Comparison of ENCODE assay signal across 8 cellular contexts in the genomic region with DNA sequence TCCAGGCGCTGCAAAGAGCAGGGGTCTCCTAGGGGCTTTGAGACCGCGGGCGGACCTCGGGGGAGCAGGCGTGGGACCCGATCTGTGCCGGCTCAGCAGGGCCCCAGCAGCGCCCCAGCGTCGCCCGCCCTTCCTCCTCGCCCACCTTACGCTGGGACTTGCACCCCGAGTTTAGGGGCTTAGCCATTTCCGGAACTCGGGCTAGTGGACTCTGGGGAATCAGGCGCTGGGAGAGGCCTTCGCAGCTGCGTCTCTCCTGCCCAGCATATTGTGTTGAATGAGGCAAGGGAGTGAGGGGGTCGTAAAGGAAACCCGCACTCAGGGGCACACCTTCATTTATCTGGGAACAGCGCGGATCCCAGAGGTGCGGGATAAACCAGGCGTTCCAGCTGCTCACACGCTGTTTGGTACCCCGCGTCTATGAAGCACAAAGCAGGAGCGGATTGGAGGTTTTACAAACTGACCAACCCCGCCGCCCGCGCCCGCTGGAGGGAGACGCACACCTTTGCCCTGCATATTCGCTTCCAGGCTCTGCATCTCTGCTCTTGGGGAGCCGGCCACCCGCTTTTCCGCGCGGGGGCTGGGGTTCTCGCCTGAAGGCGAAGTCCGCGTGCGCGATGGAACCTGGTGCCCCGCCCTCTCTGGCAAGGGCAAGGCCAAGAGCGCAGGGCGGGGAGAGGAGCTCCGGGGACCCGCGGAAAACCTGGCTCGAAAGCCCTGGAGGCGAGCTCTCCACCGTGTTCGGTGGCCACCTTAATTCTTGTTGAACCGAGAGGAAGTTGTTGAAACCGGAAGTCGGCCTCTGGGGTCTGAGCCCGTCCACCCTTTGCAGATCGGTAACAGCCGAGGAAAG. TPM values are rescaled to one million over a fixed set of nuclear protein-coding genes. Genes with fewer than 3 reads are reported as not detected.
DNase-seq lines count a peak whose midpoint lies in the region; ATAC-seq and TF ChIP-seq lines count a peak whose summit lies in the region.

No MANE protein-coding gene starts in this region.

- H3K4me1 Mint-ChIP-seq in HFFc6 (ENCODE audit: low read depth) (no peaks in the 10 kb centered on the region), endothelial cell (ENCODE audit: unreplicated experiment) (peaks cover 22% of the 10 kb centered on the region)

- H3K9ac ChIP-seq in PC-3 (ENCODE audit: low read length) (no peak overlapping the region), skeletal muscle satellite cell (ENCODE audit: low read depth, low read length) (no peak overlapping the region)

- H3K9me2 ChIP-seq in PC-3 (replicated peaks; ENCODE audit: low read length), result no peaks in the 10 kb centered on the region

- peaks cover 81% of the 10 kb centered on the region for H3K27me3 Mint-ChIP-seq in HFFc6 (ENCODE audit: insufficient read depth)
- peaks cover 53% of the 10 kb centered on the region for H3K27me3 Mint-ChIP-seq in endothelial cell (ENCODE audit: unreplicated experiment)

- peak; percentile 29 for ATAC-seq in PC-3
- ATAC-seq in left ventricle myocardium superior, result peak; percentile 48
- ATAC-seq in HG02852 (IDR thresholded peaks at IDR 0.05; ENCODE audit: unreplicated experiment), result no peak
- ATAC-seq in HG03457 (IDR thresholded peaks at IDR 0.05; ENCODE audit: unreplicated experiment), result no peak

- peak overlapping the region; percentile 50 for H3K4me3 ChIP-seq in PC-3 (ENCODE audit: low read length)
- peak overlapping the region; percentile 58 for H3K4me3 ChIP-seq in skeletal muscle satellite cell (ENCODE audit: low read length)

- peaks cover 8% of the 10 kb centered on the region for H3K4me1 ChIP-seq in PC-3 (ENCODE audit: insufficient read depth, low read length)
- H3K4me1 ChIP-seq in skeletal muscle satellite cell (ENCODE audit: control insufficient read depth, insufficient read depth, low read length), result peaks cover 12% of the 10 kb centered on the region

- no peaks in the 10 kb centered on the region for H3F3A ChIP-seq in PC-3 (ENCODE audit: low read length, unreplicated experiment)

- CTCF ChIA-PET in PC-3 (lab: Charles Lee), result no interaction called here

- TF ChIP-seq CTCF in HFFc6 (IDR thresholded peaks at IDR 0.05), result no peak
- no peak for TF ChIP-seq CTCF in PC-3 (conservative IDR thresholded peaks at IDR 0.05; ENCODE audit: low read depth, low read length)
- no peak for TF ChIP-seq CTCF in endothelial cell (IDR thresholded peaks at IDR 0.05; ENCODE audit: unreplicated experiment)

- H3K9me3 ChIP-seq in PC-3 (ENCODE audit: low read length), result no peaks in the 10 kb centered on the region
- no peaks in the 10 kb centered on the region for H3K9me3 ChIP-seq in skeletal muscle satellite cell (replicated peaks; ENCODE audit: low read length)

- no TSS peak for BruUV-seq in PC-3 (replicated peaks; lab: Mats Ljungman, UMichigan)

- H3K4me3 Mint-ChIP-seq in HFFc6 (peak overlapping the region; percentile 43), endothelial cell (ENCODE audit: unreplicated experiment) (no peak overlapping the region)

- peaks cover 97% of the 10 kb centered on the region for H3K27me3 ChIP-seq in PC-3 (ENCODE audit: low read length)
- peaks cover 97% of the 10 kb centered on the region for H3K27me3 ChIP-seq in skeletal muscle satellite cell (ENCODE audit: control insufficient read depth, insufficient read depth, low read length)

- H2AFZ ChIP-seq in PC-3 (ENCODE audit: low read length), result peak overlapping the region; percentile 45; the same call in 1 of the 2 replicates

- no peaks in the 10 kb centered on the region for H3K9me3 Mint-ChIP-seq in HFFc6
- H3K9me3 Mint-ChIP-seq in endothelial cell (ENCODE audit: unreplicated experiment), result no peaks in the 10 kb centered on the region

- DNase-seq in HFFc6 (no peak), PC-3 (no peak), left ventricle myocardium superior (peak; percentile 47), endothelial cell (ENCODE audit: low spot score) (no peak), D341Med (ENCODE audit: low spot score) (no peak)

- POLR2A ChIA-PET in PC-3 (lab: Charles Lee; ENCODE audit: unreplicated experiment), result no interaction called here

- intact Hi-C loops in PC-3 (cut with micrococcal nuclease) (no loop called here), left ventricle myocardium superior (cut with micrococcal nuclease) (no loop called here)

- H3K36me3 Mint-ChIP-seq in HFFc6 (ENCODE audit: low read depth) (no peaks in the 10 kb centered on the region), endothelial cell (ENCODE audit: low read depth, unreplicated experiment) (peaks cover 5% of the 10 kb centered on the region)

- no peak overlapping the region for H3K27ac ChIP-seq in PC-3 (ENCODE audit: low read length)

- peak overlapping the region; percentile 71 for H3K4me2 ChIP-seq in PC-3 (ENCODE audit: low read length)
- peak overlapping the region; percentile 79 for H3K4me2 ChIP-seq in skeletal muscle satellite cell (ENCODE audit: low read length)

- H3K79me2 ChIP-seq in PC-3 (ENCODE audit: low read length), result no peaks in the 10 kb centered on the region

- H3K27ac Mint-ChIP-seq in HFFc6, result no peak overlapping the region
- no peak overlapping the region for H3K27ac Mint-ChIP-seq in endothelial cell (ENCODE audit: unreplicated experiment)

- H4K20me1 ChIP-seq in PC-3 (ENCODE audit: low read length), result no peaks in the 10 kb centered on the region

- H3K36me3 ChIP-seq in PC-3 (ENCODE audit: low read depth, low read length) (no peaks in the 10 kb centered on the region), skeletal muscle satellite cell (ENCODE audit: insufficient read depth, low read length) (no peaks in the 10 kb centered on the region)

RNA-seq across cellular contexts. Expression of a gene that starts 6.7 kb away (rescaled TPM):
- under 1 TPM; 0.02 to 0.13 (median 0.06) TPM for total RNA-seq in HFFc6 (2021; fragmentation: NEBNext Ultra II Directional; extraction: Animal tissue kit (Norgen Biotek cat#: 25700))
- not detected in 2 replicates for total RNA-seq in PC-3 (2014; rRNA removed)
- 0.07 TPM for total RNA-seq in left ventricle myocardium superior
- total RNA-seq in skeletal muscle satellite cell (2012; rRNA removed), result under 0.01 TPM in 1 of 2 replicates, not detected in the other
- total RNA-seq in endothelial cell (ENCODE audit: unreplicated experiment), result not detected

Comparison
In these comparisons a context has a peak if more than half of its experiments do, and no peak if none do; other contexts are left out.
1. ATAC-seq: peak in PC-3 (single experiment) and left ventricle myocardium superior (single experiment); none in HG02852 (single experiment) and HG03457 (single experiment).